In genomic region chr10:78664929-78665525, GRCh38 we compare ENCODE assay signal across 9 cellular contexts.
A peak's percentile ranks its signal among the peaks of the same experiment; 100 is the strongest.
DNase-seq lines count a peak whose midpoint lies in the region; ATAC-seq, FAIRE-seq and TF ChIP-seq lines count a peak whose summit lies in the region.
"Had no signal": no experiment of that assay in that cellular context is flagged by ENCODE, and none has a peak within 500 bp of the region (broad histone marks: within the 10 kb centered on the region; RNA-seq: fewer than 3 reads in every experiment).

No MANE protein-coding gene starts in this region.

- peak; percentile 70 for FAIRE-seq in keratinocyte (lab: Jason Lieb, UNC)

- intact Hi-C loops in HCT116 (cut with micrococcal nuclease): no loop called here
- intact Hi-C loops in left cardiac atrium (cut with DNase I): no loop called here

- no peak overlapping the region for H3K4me3 ChIP-seq in BJ (ENCODE audit: low read depth, low read length)
- no peak overlapping the region for H3K4me3 ChIP-seq in HCT116 (replicated peaks in 1 of 2; ENCODE audit: low read depth in 1 of 2, low read length in 2 of 2)
- H3K4me3 ChIP-seq in WI38 (ENCODE audit: low read depth, low read length): no peak overlapping the region
- H3K4me3 ChIP-seq in keratinocyte (ENCODE audit: control insufficient read depth in 2 of 3, extremely low read depth in 1 of 3, insufficient read depth in 2 of 3, low read depth in 1 of 3, low read length in 3 of 3): no peak overlapping the region

- RAD21 ChIA-PET in HCT116 (lab: Charles Lee; ENCODE audit: low non-redundant PET in 1 of 2, low total read pairs in 2 of 2, uncharacterized antibody in 2 of 2, unreplicated experiment in 2 of 2): no interaction called here

- no peak overlapping the region for H3K27ac ChIP-seq in HCT116 (ENCODE audit: low read depth, low read length)
- no peak overlapping the region for H3K27ac ChIP-seq in keratinocyte (ENCODE audit: control insufficient read depth, insufficient read depth, low read length)

- peak; percentile 50; the same call in 1 of the 2 replicates for ATAC-seq in HCT116
- ATAC-seq in HG03469 (IDR thresholded peaks at IDR 0.05; ENCODE audit: unreplicated experiment): no peak
- ATAC-seq in HG03196 (IDR thresholded peaks at IDR 0.05; ENCODE audit: unreplicated experiment): no peak
- ATAC-seq in left cardiac atrium: no peak
- ATAC-seq: T-cell had no signal

- H3K36me3 ChIP-seq in BJ (ENCODE audit: control insufficient read depth, insufficient read depth, low read length): no peaks in the 10 kb centered on the region
- H3K36me3 ChIP-seq in HCT116 (ENCODE audit: control insufficient read depth in 1 of 2, insufficient read depth in 2 of 2, low read length in 2 of 2): no peaks in the 10 kb centered on the region
- H3K36me3 ChIP-seq in keratinocyte (ENCODE audit: control insufficient read depth in 2 of 2, extremely low read depth in 1 of 2, insufficient read depth in 2 of 2, low read length in 2 of 2): no peaks in the 10 kb centered on the region

- H2AFZ ChIP-seq in HCT116 (ENCODE audit: low read depth, low read length, poor library complexity, severe bottlenecking): no peak overlapping the region
- no peak overlapping the region for H2AFZ ChIP-seq in keratinocyte (ENCODE audit: control insufficient read depth, low read length)

- BruUV-seq in HCT116 (replicated peaks; lab: Mats Ljungman, UMichigan): no TSS peak

- H3K4me2 ChIP-seq in HCT116 (ENCODE audit: low read length): no peak overlapping the region
- H3K4me2 ChIP-seq in keratinocyte (ENCODE audit: control insufficient read depth, extremely low read depth, insufficient read depth, low read depth, low read length): no peak overlapping the region

- H4K20me1 ChIP-seq in HCT116 (ENCODE audit: insufficient read depth): no peaks in the 10 kb centered on the region
- H4K20me1 ChIP-seq in keratinocyte (ENCODE audit: control insufficient read depth, extremely low read depth, insufficient read depth, low read length): no peaks in the 10 kb centered on the region

- CTCF ChIA-PET in BJ (lab: Yijun Ruan, JAX) (interaction anchor here (0.7 to 2.8 kb wide), 10 partner anchors 7 to 618 kb away, joined by 3 to 16 read pairs (median 4); no protein-coding TSS in a partner anchor), HCT116 (lab: Charles Lee) (interaction anchor here (1.0 to 1.2 kb wide), 3 partner anchors 8 to 530 kb away, joined by 3 read pairs; no protein-coding TSS in a partner anchor)

- H3K27me3 ChIP-seq in BJ (ENCODE audit: control insufficient read depth, insufficient read depth, low read length) (no peaks in the 10 kb centered on the region; the same call in 1 of the 2 replicates), HCT116 (ENCODE audit: insufficient read depth, low read length) (no peaks in the 10 kb centered on the region), keratinocyte (ENCODE audit: control insufficient read depth, extremely low read depth, insufficient read depth, low read length) (peaks cover 6% of the 10 kb centered on the region)

- H3K9ac ChIP-seq in HCT116 (ENCODE audit: low read length): no peak overlapping the region
- H3K9ac ChIP-seq in keratinocyte (ENCODE audit: control insufficient read depth, extremely low read depth, insufficient read depth, low read length): no peak overlapping the region

- H3K4me1 ChIP-seq in HCT116 (ENCODE audit: control insufficient read depth in 1 of 2, insufficient read depth in 2 of 2, low read length in 2 of 2) (no peaks in the 10 kb centered on the region), keratinocyte (ENCODE audit: control insufficient read depth, extremely low read depth, insufficient read depth, low read length) (no peaks in the 10 kb centered on the region)

- POLR2A ChIA-PET in BJ (lab: Charles Lee) (no interaction called here), HCT116 (lab: Charles Lee) (no interaction called here)

- peaks cover 9 to 12% of the 10 kb centered on the region in 2 experiments; a peak in 2 of 4 replicates for H3K9me3 ChIP-seq in HCT116 (ENCODE audit: control insufficient read depth in 1 of 2, insufficient read depth in 1 of 2, low read depth in 1 of 2, low read length in 2 of 2)
- H3K9me3 ChIP-seq in keratinocyte (ENCODE audit: control insufficient read depth, low read depth, low read length): no peaks in the 10 kb centered on the region

- TF ChIP-seq CTCF in BJ (IDR thresholded peaks at IDR 0.05; ENCODE audit: insufficient read depth, low read depth, low read length): peak; percentile 45
- TF ChIP-seq CTCF in HCT116 (IDR thresholded peaks at IDR 0.05 in 2 of 3, conservative IDR thresholded peaks at IDR 0.05 in 1 of 3; ENCODE audit: borderline replicate concordance in 1 of 3, insufficient read depth in 1 of 3, low read depth in 2 of 3, low read length in 2 of 3): peak; percentile 43 to 82 (median 77); a peak in 5 of 6 replicates
- peak; percentile 54; the same call in 1 of the 2 replicates for TF ChIP-seq CTCF in WI38 (IDR thresholded peaks at IDR 0.05; ENCODE audit: low read depth, low read length)
- TF ChIP-seq CTCF in keratinocyte (optimal IDR thresholded peaks at IDR 0.05 in 1 of 3, IDR thresholded peaks at IDR 0.05 in 1 of 3, conservative IDR thresholded peaks at IDR 0.05 in 1 of 3; ENCODE audit: extremely low read depth in 1 of 3, insufficient read depth in 2 of 3, low read length in 3 of 3): peak; percentile 53 to 68 (median 62)

- dilution Hi-C loops in keratinocyte (cut with MboI; ENCODE audit: extremely low pct_ligation_motif_present, low sequenced_read_pairs): no loop called here

- H3K79me2 ChIP-seq in HCT116 (ENCODE audit: insufficient read depth, low read length): no peaks in the 10 kb centered on the region
- no peaks in the 10 kb centered on the region for H3K79me2 ChIP-seq in keratinocyte (ENCODE audit: control insufficient read depth, insufficient read depth, low read length)

- DNase-seq in BJ (ENCODE audit: low read depth) (no peak), HCT116 (ENCODE audit: low read depth, low spot score) (peak; percentile 48), keratinocyte (ENCODE audit: low read depth, low spot score) (no peak), midbrain (lab: John Stamatoyannopoulos, UW) (no peak), left cardiac atrium (no peak)

- H3K9me1 ChIP-seq in keratinocyte (ENCODE audit: control insufficient read depth, extremely low read depth, insufficient read depth, low read length): no peaks in the 10 kb centered on the region

- H3K9me2 ChIP-seq in HCT116 (ENCODE audit: insufficient read depth): no peaks in the 10 kb centered on the region

- no peak for TF ChIP-seq POLR2A in HCT116 (IDR thresholded peaks at IDR 0.05; ENCODE audit: borderline replicate concordance, extremely low read depth, insufficient read depth, insufficient read length)

- peak; percentile 70 for TF ChIP-seq RAD21 in HCT116 (IDR thresholded peaks at IDR 0.05; ENCODE audit: low read depth)

TF ChIP-seq in HCT116, 20 proteins besides CTCF, POLR2A, EP300 and RAD21:
- TF ChIP-seq CBX3 (IDR thresholded peaks at IDR 0.05; ENCODE audit: low read depth) (peak; percentile 41; the same call in 1 of the 2 replicates), ZNF274 (IDR thresholded peaks at IDR 0.05; ENCODE audit: low read depth, low read length) (no peak)
